ENCODE assay signal across 12 cellular contexts in the genomic region with DNA sequence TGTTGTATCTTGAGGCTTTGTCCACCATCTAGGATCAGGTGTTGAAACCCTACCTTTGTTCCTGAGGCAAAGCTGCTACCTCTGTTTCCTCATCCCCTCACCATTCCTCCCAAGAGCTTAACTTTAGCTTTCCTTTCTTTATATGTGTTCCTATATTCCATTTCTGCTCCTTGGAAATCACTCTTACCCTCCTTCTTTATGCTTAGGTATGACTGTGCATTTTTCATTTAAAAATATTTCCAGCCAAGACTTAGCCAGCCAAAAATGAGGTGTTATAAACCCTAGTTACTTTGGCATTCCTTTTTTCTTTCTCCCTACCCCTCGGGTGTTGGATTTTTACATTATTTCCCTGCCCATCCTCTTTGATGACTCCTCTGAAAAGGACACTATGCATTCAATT. TPM values are rescaled to one million over a fixed set of nuclear protein-coding genes. Genes with fewer than 3 reads are reported as not detected.
"Had no signal": no experiment of that assay in that cellular context is flagged by ENCODE, and none has a peak within 500 bp of the region (broad histone marks: within the 10 kb centered on the region; RNA-seq: fewer than 3 reads in every experiment).

No MANE protein-coding gene starts in this region.

- H3K36me3 ChIP-seq: HAP-1 had no signal

- FAIRE-seq: H1, H54 had no signal

- H3K27ac ChIP-seq: GM23248 had no signal

- H3K4me2 ChIP-seq: GM23338 had no signal

- DNase-seq: GM23248, GOT3, H7, H9, HCEC 1CT, HFFc6 had no signal

- ATAC-seq: GM23338, HCT116 had no signal

- H3K9ac ChIP-seq: GM23248 had no signal

- H3K9me3 ChIP-seq: HAP-1 had no signal

- H3K4me3 ChIP-seq: GM23248, GM23338, HAP-1 had no signal

- H2AFZ ChIP-seq: GM23248, GM23338 had no signal

RNA-seq across cellular contexts. Expression of a gene that starts 57.7 kb away (rescaled TPM):
- total RNA-seq: GM23248, GM23338, H1, H4, H7, H9, HFFc6 had no signal
- polyA plus RNA-seq: GM23248, H1 had no signal
